Comparison of ENCODE assay signal across 22 cellular contexts in the genomic region with DNA sequence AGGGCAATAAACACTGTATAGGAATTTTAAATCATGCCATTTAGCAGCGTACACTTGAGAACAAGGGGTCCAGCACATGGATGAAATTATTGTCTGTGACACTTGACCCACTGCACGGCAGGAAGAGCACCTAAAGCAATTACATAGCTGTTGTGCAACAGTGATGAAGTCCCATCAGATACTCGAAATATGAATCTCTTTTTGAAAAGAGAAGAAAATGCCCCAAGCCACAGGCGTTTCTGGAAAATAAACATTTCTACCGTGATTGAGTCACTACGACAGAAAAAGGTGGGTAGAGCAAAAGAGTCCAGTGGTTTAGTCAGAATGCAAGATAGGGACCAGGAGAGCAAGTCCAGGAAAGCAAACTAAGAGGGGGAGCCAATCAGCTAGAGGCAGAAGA. TPM values are rescaled to one million over a fixed set of nuclear protein-coding genes. Genes with fewer than 3 reads are reported as not detected.
"Had no signal": no experiment of that assay in that cellular context is flagged by ENCODE, and none has a peak within 500 bp of the region (broad histone marks: within the 10 kb centered on the region; RNA-seq: fewer than 3 reads in every experiment).

No MANE protein-coding gene starts in this region.

- ATAC-seq: activated CD4-positive, alpha-beta T cell treated with anti-CD3 and anti-CD28 coated beads for 36 hours; activated T-cell treated with anti-CD3 and anti-CD28 coated beads, Interleukin-2, amount 50 U/mL, for 4 hours; heart right ventricle; left lobe of liver; naive thymus-derived CD8-positive, alpha-beta T cell; right cardiac atrium; T-helper 17 cell had no signal

- H3K9me3 Mint-ChIP-seq: activated CD4-positive, alpha-beta memory T cell treated with anti-CD3 and anti-CD28 coated beads, Interleukin-2, amount 10 ng/mL, durations not matched to agents 7 days and 5 days; activated T-cell treated with anti-CD3 and anti-CD28 coated beads, Interleukin-2, amount 50 U/mL, for 4 hours; naive thymus-derived CD8-positive, alpha-beta T cell had no signal

- H3K4me1 Mint-ChIP-seq: activated CD4-positive, alpha-beta memory T cell treated with anti-CD3 and anti-CD28 coated beads, Interleukin-2, amount 10 ng/mL, durations not matched to agents 7 days and 5 days; central memory CD8-positive, alpha-beta T cell; memory B cell; T-helper 17 cell had no signal

- H3K4me3 Mint-ChIP-seq: activated CD4-positive, alpha-beta memory T cell treated with anti-CD3 and anti-CD28 coated beads, Interleukin-2, amount 10 ng/mL, durations not matched to agents 7 days and 5 days; activated CD4-positive, alpha-beta T cell treated with anti-CD3 and anti-CD28 coated beads for 36 hours; activated T-cell treated with anti-CD3 and anti-CD28 coated beads, Interleukin-2, amount 50 U/mL, for 4 hours; central memory CD8-positive, alpha-beta T cell; memory B cell; naive thymus-derived CD8-positive, alpha-beta T cell; T-helper 17 cell had no signal

- H3K27ac Mint-ChIP-seq: activated CD4-positive, alpha-beta memory T cell treated with anti-CD3 and anti-CD28 coated beads, Interleukin-2, amount 10 ng/mL, durations not matched to agents 7 days and 5 days; activated CD4-positive, alpha-beta T cell treated with anti-CD3 and anti-CD28 coated beads for 36 hours; memory B cell; naive thymus-derived CD8-positive, alpha-beta T cell; progenitor cell of endocrine pancreas; T-helper 17 cell had no signal

- H3K36me3 ChIP-seq: adrenal gland, heart right ventricle, transverse colon had no signal

- H3K27ac ChIP-seq: adrenal gland, coronary artery, heart right ventricle, transverse colon had no signal

- H3K9me3 ChIP-seq: adrenal gland, heart right ventricle, transverse colon had no signal

- H3K36me3 Mint-ChIP-seq: memory B cell; naive thymus-derived CD8-positive, alpha-beta T cell had no signal

- DNase-seq: activated CD4-positive, alpha-beta memory T cell treated with anti-CD3 and anti-CD28 coated beads, Interleukin-2, amount 10 ng/mL, durations not matched to agents 7 days and 5 days; activated CD4-positive, alpha-beta T cell treated with anti-CD3 and anti-CD28 coated beads for 36 hours; activated effector memory CD4-positive, alpha-beta T cell treated with Interleukin-2 at 50 U/mL for 16 hours; activated naive CD4-positive, alpha-beta T cell treated with anti-CD3 and anti-CD28 coated beads, Interleukin-2, amount 50 U/mL, for 16 hours; activated T-cell treated with anti-CD3 and anti-CD28 coated beads, Interleukin-2, amount 50 U/mL, for 4 hours; adrenal gland; effector CD4-positive, alpha-beta T cell; heart right ventricle; naive thymus-derived CD8-positive, alpha-beta T cell; right cardiac atrium; small intestine; stimulated activated CD4-positive, alpha-beta T cell treated with anti-CD3 and anti-CD28 coated beads, Interleukin-4, amount 100 ng/mL, for 24 hours; stimulated activated naive CD4-positive, alpha-beta T cell treated with Interleukin-2 at 50 U/mL for 16 hours; substantia nigra; T-helper 17 cell; transverse colon had no signal

- H3K4me3 ChIP-seq: adrenal gland, coronary artery, heart right ventricle, transverse colon had no signal

- H3K4me1 ChIP-seq: adrenal gland, transverse colon had no signal

RNA-seq across cellular contexts. Expression of a gene that starts 6.5 kb away (rescaled TPM):
- total RNA-seq: activated CD4-positive, alpha-beta memory T cell treated with anti-CD3 and anti-CD28 coated beads, Interleukin-2, amount 10 ng/mL, durations not matched to agents 7 days and 5 days; activated CD4-positive, alpha-beta T cell treated with anti-CD3 and anti-CD28 coated beads for 36 hours; activated T-cell treated with anti-CD3 and anti-CD28 coated beads, Interleukin-2, amount 50 U/mL, for 4 hours; endothelial cell of umbilical vein; naive thymus-derived CD8-positive, alpha-beta T cell; right cardiac atrium; T-helper 17 cell had no signal
- polyA plus RNA-seq: endothelial cell of umbilical vein; naive thymus-derived CD8-positive, alpha-beta T cell had no signal
